In genomic region chr1:40784141-40784770, GRCh38 we compare ENCODE assay signal across 1 cellular context.
TF ChIP-seq lines count a peak whose summit lies in the region.

No MANE protein-coding gene starts in this region.

TF ChIP-seq in H1, 55 proteins besides CTCF, POLR2A, EP300 and RAD21 (continued from another document):
- TF ChIP-seq SIN3A (conservative IDR thresholded peaks at IDR 0.05 in 1 of 2, IDR thresholded peaks at IDR 0.05 in 1 of 2; ENCODE audit: low read depth in 1 of 2, low read length in 2 of 2) (0 out of 4 replicates have a peak, but pooled peaks of 1 of the 2 experiments have one; percentile 24), JUN (IDR thresholded peaks at IDR 0.05; ENCODE audit: low read depth, low read length) (no peak), BACH1 (IDR thresholded peaks at IDR 0.05; ENCODE audit: low read length) (no peak), RXRA (IDR thresholded peaks at IDR 0.05; ENCODE audit: insufficient read depth, low read depth, low read length) (0 out of 2 replicates have a peak, but pooled peaks have one; percentile 9), KDM4A (IDR thresholded peaks at IDR 0.05; ENCODE audit: low read depth, low read length, severe bottlenecking) (peak; percentile 53), TAF1 (IDR thresholded peaks at IDR 0.05; ENCODE audit: low read depth, low read length) (no peak), GTF2F1 (IDR thresholded peaks at IDR 0.05; ENCODE audit: borderline replicate concordance, low read depth, low read length) (no peak), E2F6 (IDR thresholded peaks at IDR 0.05) (peak; percentile 88), BRCA1 (IDR thresholded peaks at IDR 0.05; ENCODE audit: low read depth, low read length) (no peak), SP1 (IDR thresholded peaks at IDR 0.05; ENCODE audit: low read depth, low read length) (no peak), RBBP5 (IDR thresholded peaks at IDR 0.05; ENCODE audit: borderline replicate concordance, low read depth, low read length) (no peak), TEAD4 (IDR thresholded peaks at IDR 0.05; ENCODE audit: low read depth, low read length) (no peak), SIX5 (IDR thresholded peaks at IDR 0.05; ENCODE audit: low read depth, low read length) (no peak), GABPA (IDR thresholded peaks at IDR 0.05; ENCODE audit: borderline replicate concordance, insufficient read depth, low read length) (0 out of 2 replicates have a peak, but pooled peaks have one; percentile 16)
- TF ChIP-seq, protein P1, sequence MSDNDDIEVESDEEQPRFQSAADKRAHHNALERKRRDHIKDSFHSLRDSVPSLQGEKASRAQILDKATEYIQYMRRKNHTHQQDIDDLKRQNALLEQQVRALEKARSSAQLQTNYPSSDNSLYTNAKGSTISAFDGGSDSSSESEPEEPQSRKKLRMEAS (IDR thresholded peaks at IDR 0.05), result peak; percentile 73
